ENCODE assay signal across 12 cellular contexts in the genomic region with DNA sequence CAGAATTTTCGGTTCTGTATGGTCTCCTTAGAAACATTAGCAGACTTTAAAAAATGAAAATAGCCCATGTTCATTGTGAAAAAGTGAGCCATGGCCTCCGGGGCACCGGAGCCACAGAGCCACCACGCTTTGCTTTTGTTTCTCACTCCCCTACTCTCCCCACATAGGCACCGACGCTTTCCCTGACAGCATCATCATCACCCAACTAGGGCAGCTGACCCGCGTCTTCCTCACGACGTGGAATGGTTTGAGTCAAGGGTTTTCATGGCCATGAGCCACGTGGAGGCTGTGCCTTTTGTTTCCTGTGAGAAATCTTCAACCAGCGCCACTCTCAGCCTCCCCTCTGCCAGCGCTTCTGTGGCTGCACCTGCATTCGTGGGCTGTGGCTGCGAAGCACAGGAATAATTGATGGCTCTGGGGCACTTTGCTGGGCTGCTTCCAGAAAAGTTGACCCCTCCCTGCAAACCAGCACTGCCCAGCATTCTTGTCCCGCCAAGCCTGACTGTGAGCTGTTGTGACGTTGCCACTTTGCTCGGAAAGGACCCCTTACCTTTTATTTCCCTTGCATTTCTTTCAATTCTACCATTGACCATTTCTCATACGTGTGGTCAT. TPM values are rescaled to one million over a fixed set of nuclear protein-coding genes. Genes with fewer than 3 reads are reported as not detected.
DNase-seq lines count a peak whose midpoint lies in the region; ATAC-seq and TF ChIP-seq lines count a peak whose summit lies in the region.
"Not testable (repeated sequence)": the region's sequence is repeated elsewhere in the genome, so short reads cannot be mapped to it uniquely, and the experiment has no call there.
"Had no signal": no experiment of that assay in that cellular context is flagged by ENCODE, and none has a peak within 500 bp of the region (broad histone marks: within the 10 kb centered on the region; RNA-seq: fewer than 3 reads in every experiment).

No MANE protein-coding gene starts in this region.

- H3K36me3 Mint-ChIP-seq in activated CD4-positive, alpha-beta T cell treated with anti-CD3 and anti-CD28 coated beads for 36 hours (ENCODE audit: low read depth); activated naive CD4-positive, alpha-beta T cell treated with anti-CD3 and anti-CD28 coated beads, Interleukin-2, amount 50 U/mL, for 72 hours; effector memory CD8-positive, alpha-beta T cell (ENCODE audit: insufficient read depth); osteocyte (ENCODE audit: unreplicated experiment): not testable (repeated sequence)

- peak; percentile 49 for ATAC-seq in activated CD4-positive, alpha-beta T cell treated with anti-CD3 and anti-CD28 coated beads for 36 hours
- ATAC-seq in activated naive CD4-positive, alpha-beta T cell treated with anti-CD3 and anti-CD28 coated beads, Interleukin-2, amount 50 U/mL, for 72 hours: peak; percentile 23 to 66
- ATAC-seq in effector memory CD8-positive, alpha-beta T cell (replicated peaks): peak; percentile 16
- ATAC-seq in left lobe of liver: peak; percentile 0

- peaks cover 27% of the 10 kb centered on the region for H3K4me1 ChIP-seq in BLaER1

- not testable (repeated sequence) for DNase-seq in activated CD4-positive, alpha-beta T cell treated with anti-CD3 and anti-CD28 coated beads for 36 hours; activated naive CD4-positive, alpha-beta T cell treated with anti-CD3 and anti-CD28 coated beads, Interleukin-2, amount 50 U/mL, for 72 hours (ENCODE audit: low spot score in 2 of 2); effector memory CD8-positive, alpha-beta T cell
- DNase-seq in left lobe of liver (ENCODE audit: low spot score): peak; percentile 59
- peak; percentile 64 for DNase-seq in mesenteric fat pad (ENCODE audit: low spot score)
- peak; percentile 34 for DNase-seq in osteocyte (ENCODE audit: extremely low spot score, unreplicated experiment)

- H3K27ac ChIP-seq in BLaER1: not testable (repeated sequence)

- peaks cover 39% of the 10 kb centered on the region for H3K27me3 ChIP-seq in BLaER1

- intact Hi-C loops in activated CD4-positive, alpha-beta T cell treated with anti-CD3 and anti-CD28 coated beads for 36 hours (cut with DNase I, micrococcal nuclease): not testable (repeated sequence)

- not testable (repeated sequence) for H3K4me3 Mint-ChIP-seq in activated CD4-positive, alpha-beta T cell treated with anti-CD3 and anti-CD28 coated beads for 36 hours; effector memory CD8-positive, alpha-beta T cell; osteocyte (ENCODE audit: unreplicated experiment)

- not testable (repeated sequence) for TF ChIP-seq CTCF in osteocyte (IDR thresholded peaks at IDR 0.05)

- 0 out of 2 replicates have a peak overlapping the region, but pooled peaks have one; percentile 9 for H3K4me2 ChIP-seq in BLaER1

- H3K4me1 Mint-ChIP-seq in activated CD4-positive, alpha-beta T cell treated with anti-CD3 and anti-CD28 coated beads for 36 hours; osteocyte (ENCODE audit: unreplicated experiment): not testable (repeated sequence)
- H3K4me1 Mint-ChIP-seq in effector memory CD8-positive, alpha-beta T cell (ENCODE audit: low read depth in 2 of 2): peaks cover 9 to 13% of the 10 kb centered on the region in 2 donors

- peaks cover 14% of the 10 kb centered on the region for H3K27me3 Mint-ChIP-seq in activated CD4-positive, alpha-beta T cell treated with anti-CD3 and anti-CD28 coated beads for 36 hours
- H3K27me3 Mint-ChIP-seq in effector memory CD8-positive, alpha-beta T cell: peaks cover 34 to 61% of the 10 kb centered on the region in 2 donors
- peaks cover 18% of the 10 kb centered on the region for H3K27me3 Mint-ChIP-seq in osteocyte (ENCODE audit: unreplicated experiment)

- H3K27ac Mint-ChIP-seq in activated CD4-positive, alpha-beta T cell treated with anti-CD3 and anti-CD28 coated beads for 36 hours; activated naive CD4-positive, alpha-beta T cell treated with anti-CD3 and anti-CD28 coated beads, Interleukin-2, amount 50 U/mL, for 72 hours; effector memory CD8-positive, alpha-beta T cell; osteocyte (ENCODE audit: unreplicated experiment): not testable (repeated sequence)

- POLR2A ChIA-PET in activated CD4-positive, alpha-beta T cell treated with anti-CD3 and anti-CD28 coated beads for 36 hours (lab: Charles Lee): not testable (repeated sequence)

- not testable (repeated sequence) for H3K4me3 ChIP-seq in BLaER1

- not testable (repeated sequence) for H4K20me1 ChIP-seq in BLaER1

- CTCF ChIA-PET in activated CD4-positive, alpha-beta T cell treated with anti-CD3 and anti-CD28 coated beads for 36 hours (lab: Charles Lee): not testable (repeated sequence)

- H3K36me3 ChIP-seq in BLaER1: not testable (repeated sequence)

- H3K9ac ChIP-seq in BLaER1: not testable (repeated sequence)

- not testable (repeated sequence) for H3K9me3 Mint-ChIP-seq in activated CD4-positive, alpha-beta T cell treated with anti-CD3 and anti-CD28 coated beads for 36 hours (ENCODE audit: low read depth); activated naive CD4-positive, alpha-beta T cell treated with anti-CD3 and anti-CD28 coated beads, Interleukin-2, amount 50 U/mL, for 72 hours; effector memory CD8-positive, alpha-beta T cell; osteocyte (ENCODE audit: unreplicated experiment)

- H3K9me3 ChIP-seq in BLaER1: not testable (repeated sequence)

RNA-seq across cellular contexts. Expression of a gene that starts 8.6 kb away (rescaled TPM):
- not detected for total RNA-seq in activated CD4-positive, alpha-beta T cell treated with anti-CD3 and anti-CD28 coated beads for 36 hours
- not detected for total RNA-seq in activated naive CD4-positive, alpha-beta T cell treated with anti-CD3 and anti-CD28 coated beads, Interleukin-2, amount 50 U/mL, for 72 hours
- total RNA-seq in left lobe of liver (1.4 TPM), mesenteric fat pad (not detected), osteocyte (not detected in 2 replicates)
- total RNA-seq: B cell; CD4-positive, CD25-positive, alpha-beta regulatory T cell; CD8-positive, alpha-beta memory T cell; GM23338; HT-29 had no signal

RNA-seq across cellular contexts. Expression of a gene that starts 58.9 kb away (rescaled TPM):
- not detected for total RNA-seq in activated CD4-positive, alpha-beta T cell treated with anti-CD3 and anti-CD28 coated beads for 36 hours
- not detected for total RNA-seq in activated naive CD4-positive, alpha-beta T cell treated with anti-CD3 and anti-CD28 coated beads, Interleukin-2, amount 50 U/mL, for 72 hours
- total RNA-seq in left lobe of liver (not detected), mesenteric fat pad (not detected), osteocyte (not detected in 2 replicates)
- total RNA-seq: B cell; CD4-positive, CD25-positive, alpha-beta regulatory T cell; CD8-positive, alpha-beta memory T cell; GM23338; HT-29 had no signal
